ENCODE assay signal across 1 cellular context in the genomic region with DNA sequence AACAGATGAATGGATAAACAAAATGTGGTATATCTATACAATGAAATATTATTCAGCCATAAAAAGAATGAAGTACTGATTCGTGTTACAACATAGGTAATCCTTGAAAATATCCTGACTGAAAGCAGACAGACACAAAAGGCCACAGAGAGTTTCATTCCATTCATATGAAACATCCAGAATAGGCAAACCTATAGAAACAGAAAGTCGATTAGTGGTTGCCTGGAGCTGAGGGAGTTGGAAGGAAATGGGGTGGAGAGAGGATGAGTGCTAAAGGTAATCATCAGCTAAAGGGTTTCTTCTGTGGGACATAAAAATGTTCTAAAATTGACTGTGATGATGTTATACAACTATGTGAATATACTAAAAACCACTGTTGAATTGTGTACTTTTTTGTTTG.
TF ChIP-seq lines count a peak whose summit lies in the region.

No MANE protein-coding gene starts in this region.

TF ChIP-seq in WTC11, 78 proteins besides CTCF, POLR2A, EP300 and RAD21 (continued from another document):
- no peak for TF ChIP-seq ZNF219 (CRISPR knock-in tag; IDR thresholded peaks at IDR 0.05; ENCODE audit: borderline replicate concordance)
